9 cellular contexts compared by ENCODE assay signal in genomic region chr1:52727114-52727586, GRCh38. TPM values are rescaled to one million over a fixed set of nuclear protein-coding genes. Genes with fewer than 3 reads are reported as not detected.
DNase-seq lines count a peak whose midpoint lies in the region; ATAC-seq and FAIRE-seq lines count a peak whose summit lies in the region.
"Had no signal": no experiment of that assay in that cellular context is flagged by ENCODE, and none has a peak within 500 bp of the region (broad histone marks: within the 10 kb centered on the region; RNA-seq: fewer than 3 reads in every experiment).

No MANE protein-coding gene starts in this region.

- H3K4me1 ChIP-seq in adipocyte (ENCODE audit: control insufficient read depth, insufficient read depth, low read length) (peaks cover 21% of the 10 kb centered on the region), iPS-15b (ENCODE audit: control insufficient read depth, insufficient read depth, low read length) (peaks cover 3% of the 10 kb centered on the region), small intestine (ENCODE audit: control insufficient read depth in 2 of 2, insufficient read depth in 1 of 2, low read depth in 1 of 2, low read length in 1 of 2) (peaks cover 0 to 2% of the 10 kb centered on the region in 2 donors)

- H3K9ac ChIP-seq in adipocyte (ENCODE audit: low read length) (peak overlapping the region; percentile 93), iPS-15b (ENCODE audit: low read depth, low read length) (no peak overlapping the region)

- H3K27me3 ChIP-seq in adipocyte (replicated peaks; ENCODE audit: control insufficient read depth, insufficient read depth, low read length) = no peaks in the 10 kb centered on the region
- H3K27me3 ChIP-seq in iPS-15b (ENCODE audit: control insufficient read depth, insufficient read depth, low read length) = no peaks in the 10 kb centered on the region
- H3K27me3 ChIP-seq in small intestine (ENCODE audit: control insufficient read depth in 2 of 2, insufficient read depth in 2 of 2, low read length in 2 of 2) = no peaks in the 10 kb centered on the region

- H3K36me3 ChIP-seq in adipocyte (ENCODE audit: control insufficient read depth, insufficient read depth, low read length, severe bottlenecking) (peaks cover 6% of the 10 kb centered on the region), iPS-15b (ENCODE audit: control insufficient read depth, insufficient read depth, low read length) (no peaks in the 10 kb centered on the region), small intestine (ENCODE audit: control insufficient read depth in 2 of 2, insufficient read depth in 2 of 2, low read length in 2 of 2) (no peaks in the 10 kb centered on the region)

- H3K27ac ChIP-seq in small intestine (ENCODE audit: low read depth in 1 of 2, low read length in 1 of 2) = peak overlapping the region in 1 of 2 donors; percentile 92

- peak overlapping the region; percentile 98 for H3K4me3 ChIP-seq in adipocyte (ENCODE audit: low read length)
- H3K4me3 ChIP-seq in iPS-15b (ENCODE audit: low read depth, low read length) = peak overlapping the region; percentile 66
- H3K4me3 ChIP-seq in small intestine (ENCODE audit: low read depth in 1 of 2, low read length in 2 of 2) = peak overlapping the region; percentile 83 to 96

- FAIRE-seq in small intestine (lab: Jason Lieb, UNC) = no peak
- FAIRE-seq: TTC549 had no signal

- DNase-seq in DMS79 treated with DMSO at 0.1 percent for 48 hours (lab: John Stamatoyannopoulos, UW) = peak; percentile 30
- peak; percentile 48 for DNase-seq in KBM-7
- peak; percentile 52 for DNase-seq in adipocyte (ENCODE audit: low read depth)
- DNase-seq in small intestine = peak; percentile 26
- no peak for DNase-seq in stimulated activated CD4-positive, alpha-beta T cell treated with anti-CD3 and anti-CD28 coated beads, Interleukin-4, amount 100 ng/mL, for 1 hour

- in situ Hi-C loops in KBM-7 (cut with MboI; ENCODE audit: low pct_unique_long_range_greater_than_20kb, low sequenced_read_pairs) = no loop called here

- H3K9me3 ChIP-seq in adipocyte (ENCODE audit: control insufficient read depth, low read length) (no peaks in the 10 kb centered on the region), iPS-15b (ENCODE audit: control insufficient read depth, insufficient read depth, low read length) (no peaks in the 10 kb centered on the region), small intestine (ENCODE audit: control insufficient read depth, low read depth) (no peaks in the 10 kb centered on the region)

- ATAC-seq in HG03097 (IDR thresholded peaks at IDR 0.05; ENCODE audit: low FRiP score, unreplicated experiment) = no peak
- no peak for ATAC-seq in GM19467 (IDR thresholded peaks at IDR 0.05; ENCODE audit: unreplicated experiment)

- WGBS in small intestine, 3 donors = 1 to 6% (median 3%) methylated on average over 14 of the region's 14 CpGs

RNA-seq across cellular contexts. Expression of gene ZYG11B, which starts 0.9 kb away (rescaled TPM):
- 1 to 10 TPM; 3.6 to 6.0 (median 5.1) TPM for polyA plus RNA-seq in small intestine

RNA-seq across cellular contexts. Expression of gene COA7, which starts 29.0 kb away (rescaled TPM):
- 10 to 100 TPM; 11.6 to 14.0 (median 13.8) TPM for polyA plus RNA-seq in small intestine
